8 cellular contexts compared by ENCODE assay signal in the genomic region with DNA sequence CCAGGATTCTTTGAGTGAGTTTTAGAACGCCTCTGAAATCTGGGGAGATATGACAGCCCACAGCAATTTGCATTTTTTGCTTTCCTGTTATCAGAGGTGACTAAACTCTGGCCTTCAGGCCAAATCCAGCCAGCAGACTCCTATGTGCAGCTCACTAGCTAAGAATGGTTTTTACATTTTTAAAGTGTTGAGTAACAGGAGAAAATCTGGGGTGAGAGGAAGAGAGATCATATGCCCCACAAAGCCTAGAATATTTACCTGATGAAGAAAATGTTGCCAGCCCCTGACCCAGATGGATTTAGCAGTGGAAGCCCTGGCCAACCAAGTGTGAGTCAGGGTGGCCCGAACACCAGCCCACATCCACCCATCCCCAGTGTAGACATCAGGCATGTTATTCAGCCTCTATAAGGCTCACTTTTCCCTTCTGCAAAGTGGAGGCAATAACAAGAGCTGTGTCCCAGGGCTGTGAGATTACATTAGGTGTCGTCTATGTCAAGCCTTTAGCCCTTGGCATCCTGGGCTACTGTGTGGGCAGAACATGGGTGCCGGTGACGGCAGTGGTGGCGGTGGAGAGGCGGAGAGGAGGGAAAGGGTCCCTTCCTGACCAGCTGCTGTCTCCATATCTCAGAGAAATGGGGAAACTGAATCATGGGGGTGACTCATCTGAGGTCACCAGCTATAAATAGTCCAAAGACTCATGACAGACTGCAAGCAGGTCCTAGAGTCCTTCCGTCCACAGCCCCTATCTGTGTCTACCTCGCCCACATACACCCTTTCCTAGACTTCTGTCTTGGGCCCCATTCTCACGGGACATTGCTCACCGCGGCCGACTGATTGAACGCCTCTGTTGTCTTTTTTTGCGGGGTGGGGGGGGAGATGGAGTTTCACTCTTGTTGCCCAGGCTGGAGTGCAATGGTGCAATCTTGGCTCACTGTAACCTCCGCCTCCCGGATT. TPM values are rescaled to one million over a fixed set of nuclear protein-coding genes. Genes with fewer than 3 reads are reported as not detected.
DNase-seq lines count a peak whose midpoint lies in the region; ATAC-seq and TF ChIP-seq lines count a peak whose summit lies in the region.

No MANE protein-coding gene starts in this region.

- no peak for DNase-seq in Caco-2
- DNase-seq in Kasumi-1 (lab: John Stamatoyannopoulos, UW) = peak; percentile 66 to 72
- DNase-seq in activated CD8-positive, alpha-beta memory T cell treated with anti-CD3 and anti-CD28 coated beads for 4 hours (ENCODE audit: low read depth in 2 of 2) = peak; percentile 51 to 59
- no peak for DNase-seq in esophagus squamous epithelium (lab: John Stamatoyannopoulos, UW)
- peak; percentile 95 to 98 for DNase-seq in trophoblast cell
- no peak for DNase-seq in NCI-H1092 treated with DMSO at 0.1 percent for 48 hours (lab: John Stamatoyannopoulos, UW)

- POLR2A ChIA-PET in Caco-2 (lab: Charles Lee) = no interaction called here

- peak overlapping the region; percentile 98 for H4K91ac ChIP-seq in trophoblast cell (ENCODE audit: low read depth, low read length)

- no peak overlapping the region for H3K4me3 Mint-ChIP-seq in Caco-2 (ENCODE audit: unreplicated experiment)

- H3K4me1 ChIP-seq in Caco-2 = peaks cover 16% of the 10 kb centered on the region
- H3K4me1 ChIP-seq in esophagus squamous epithelium = peaks cover 6 to 20% (median 18%) of the 10 kb centered on the region in 3 donors
- peaks cover 12% of the 10 kb centered on the region in 2 experiments for H3K4me1 ChIP-seq in trophoblast cell (ENCODE audit: control insufficient read depth in 1 of 2, insufficient read depth in 2 of 2, low read length in 2 of 2)
- H3K4me1 ChIP-seq in urinary bladder (ENCODE audit: insufficient read depth) = peaks cover 2% of the 10 kb centered on the region

- H3K36me3 ChIP-seq in Caco-2 (ENCODE audit: control insufficient read depth, insufficient read depth, low read length) (no peaks in the 10 kb centered on the region), esophagus squamous epithelium (no peaks in the 10 kb centered on the region), trophoblast cell (ENCODE audit: control insufficient read depth in 1 of 2, insufficient read depth in 2 of 2, low read length in 2 of 2) (no peaks in the 10 kb centered on the region), urinary bladder (ENCODE audit: insufficient read depth) (no peaks in the 10 kb centered on the region)

- peak; percentile 83 for ATAC-seq in GM21576 (IDR thresholded peaks at IDR 0.05; ENCODE audit: unreplicated experiment)

- peaks cover 20% of the 10 kb centered on the region for H3K79me1 ChIP-seq in trophoblast cell (ENCODE audit: low read length)

- peak overlapping the region; percentile 91 for H3K14ac ChIP-seq in trophoblast cell (ENCODE audit: low read length)

- H4K8ac ChIP-seq in trophoblast cell (ENCODE audit: low read depth, low read length) = peak overlapping the region; percentile 87

- peaks cover 10% of the 10 kb centered on the region for H3K4me1 Mint-ChIP-seq in Caco-2 (ENCODE audit: low read depth, unreplicated experiment)

- peak overlapping the region; percentile 96 for H2BK12ac ChIP-seq in trophoblast cell (ENCODE audit: low read length)

- no peaks in the 10 kb centered on the region for H3K27me3 ChIP-seq in Caco-2 (replicated peaks; ENCODE audit: control insufficient read depth, insufficient read depth, low read length)
- H3K27me3 ChIP-seq in esophagus squamous epithelium = no peaks in the 10 kb centered on the region
- H3K27me3 ChIP-seq in trophoblast cell (ENCODE audit: insufficient read depth, low read length) = no peaks in the 10 kb centered on the region

- peaks cover 2% of the 10 kb centered on the region for H3K79me2 ChIP-seq in trophoblast cell (ENCODE audit: control insufficient read depth, insufficient read depth, low read length, poor library complexity)

- H4K12ac ChIP-seq in trophoblast cell (ENCODE audit: low read depth, low read length) = peak overlapping the region; percentile 35

- no TSS peak for BruUV-seq in Caco-2 (replicated peaks; lab: Mats Ljungman, UMichigan)

- peak overlapping the region; percentile 71 for H2BK5ac ChIP-seq in trophoblast cell (ENCODE audit: low read depth, low read length, poor library complexity)

- peak overlapping the region; percentile 63 for H2AFZ ChIP-seq in trophoblast cell (ENCODE audit: insufficient read depth, low read length, poor library complexity)

- no peak overlapping the region for H3K4me2 ChIP-seq in trophoblast cell (ENCODE audit: low read length)

- H3K27ac Mint-ChIP-seq in Caco-2 (ENCODE audit: unreplicated experiment) = peak overlapping the region; percentile 17

- no peaks in the 10 kb centered on the region for H3K9me3 Mint-ChIP-seq in Caco-2 (ENCODE audit: unreplicated experiment)

- peak in 1 of 4 donors; percentile 29 for TF ChIP-seq POLR2A in esophagus squamous epithelium (IDR thresholded peaks at IDR 0.05)

- H3K18ac ChIP-seq in trophoblast cell (ENCODE audit: low read length) = peak overlapping the region; percentile 94

- no peaks in the 10 kb centered on the region for H3K27me3 Mint-ChIP-seq in Caco-2 (ENCODE audit: insufficient read depth, unreplicated experiment)

- 36 to 46% methylated on average over 10 to 15 of the region's 17 CpGs for WGBS in esophagus squamous epithelium, 2 donors
- no CpG with 5 or more reads among the region's 17 CpGs for WGBS in trophoblast cell (ENCODE audit: extremely low coverage, insufficient coverage, insufficient read length)
- 59% methylated on average over 17 of the region's 17 CpGs for WGBS in urinary bladder

- intact Hi-C loops in Caco-2 (cut with micrococcal nuclease; ENCODE audit: unreplicated experiment) = no loop called here
- intact Hi-C loops in esophagus squamous epithelium (cut with DNase I) = no loop called here

- CTCF ChIA-PET in Caco-2 (lab: Charles Lee) = interaction anchor here (0.9 to 1.1 kb wide), 3 partner anchors 28 to 114 kb away, joined by 3 to 4 read pairs (median 3); no protein-coding TSS in a partner anchor

- peak overlapping the region; percentile 44 to 91 (median 68) for H3K27ac ChIP-seq in esophagus squamous epithelium
- H3K27ac ChIP-seq in trophoblast cell (ENCODE audit: low read depth, low read length) = peak overlapping the region; percentile 81
- H3K27ac ChIP-seq in urinary bladder (ENCODE audit: low read depth) = peak overlapping the region; percentile 68

- TF ChIP-seq CTCF in Caco-2 (IDR thresholded peaks at IDR 0.05; ENCODE audit: insufficient read depth in 1 of 2, low read depth in 1 of 2, low read length in 1 of 2, severe bottlenecking in 1 of 2, unreplicated experiment in 1 of 2) (no peak), esophagus squamous epithelium (IDR thresholded peaks at IDR 0.05) (no peak)

- H3K9me3 ChIP-seq in Caco-2 (no peaks in the 10 kb centered on the region), esophagus squamous epithelium (no peaks in the 10 kb centered on the region), trophoblast cell (ENCODE audit: insufficient read depth, low read depth, low read length) (peaks cover 7% of the 10 kb centered on the region)

- H3K4ac ChIP-seq in trophoblast cell (ENCODE audit: low read depth, low read length) = peak overlapping the region; percentile 87

- no peaks in the 10 kb centered on the region for H3K36me3 Mint-ChIP-seq in Caco-2 (ENCODE audit: insufficient read depth, unreplicated experiment)

- H3K4me3 ChIP-seq in Caco-2 (ENCODE audit: low read depth, low read length) (no peak overlapping the region), esophagus squamous epithelium (peak overlapping the region in 1 of 4 donors; percentile 6), trophoblast cell (ENCODE audit: low read depth, low read length) (no peak overlapping the region), urinary bladder (ENCODE audit: low read depth, low read length) (no peak overlapping the region)

- peak overlapping the region; percentile 95 for H2AK5ac ChIP-seq in trophoblast cell (ENCODE audit: low read length)

- peak overlapping the region; percentile 96 for H2BK120ac ChIP-seq in trophoblast cell (ENCODE audit: insufficient read depth, low read length, poor library complexity)

- H3K9ac ChIP-seq in trophoblast cell (ENCODE audit: low read length) = no peak overlapping the region

- H3K23ac ChIP-seq in trophoblast cell (ENCODE audit: low read length) = no peak overlapping the region

RNA-seq across cellular contexts. Expression of a gene that starts 32.6 kb away (rescaled TPM):
- total RNA-seq in Caco-2 (2022) (170 and 179 TPM in 2 replicates), esophagus squamous epithelium (1,000 to 10,000 TPM in 1 of 4 donors, 100 to 1,000 TPM in 3; 464 to 1,007 (median 773) TPM), urinary bladder (215 TPM)
- polyA plus RNA-seq in trophoblast cell (2013) = 675 and 739 TPM in 2 replicates
- polyA plus RNA-seq in urinary bladder = 554 TPM

RNA-seq across cellular contexts. Expression of a gene that starts 43.1 kb away (rescaled TPM):
- 0.30 and 0.41 TPM in 2 replicates for total RNA-seq in Caco-2 (2022)
- total RNA-seq in esophagus squamous epithelium = 10 to 100 TPM; 21.1 to 92.5 (median 49.7) TPM
- 0.82 and 1.1 TPM in 2 replicates for polyA plus RNA-seq in trophoblast cell (2013)
- total RNA-seq in urinary bladder = 61.8 TPM
- polyA plus RNA-seq in urinary bladder = 97.0 TPM

Comparison
In these comparisons a context has a peak if more than half of its experiments do, and no peak if none do; other contexts are left out.
1. DNase-seq: peak in Kasumi-1 (2 of 2), activated CD8-positive, alpha-beta memory T cell treated with anti-CD3 and anti-CD28 coated beads for 4 hours (2 of 2) and trophoblast cell (2 of 2); none in Caco-2 (0 of 2), esophagus squamous epithelium (single experiment) and NCI-H1092 treated with DMSO at 0.1 percent for 48 hours (single experiment).
2. RNA of a gene that starts 43.1 kb away (total RNA-seq): 21.1 to 92.5 TPM in esophagus squamous epithelium and 61.8 TPM in urinary bladder (single experiment); 0.30 to 0.41 TPM in Caco-2; every median in the first group is over 10 times any median in the second.
3. Peak in every context shown above with its lines, with median percentiles within 50 percentile points of each other: H3K27ac ChIP-seq.